ENCODE assay signal across 25 cellular contexts in genomic region chr17:18213666-18214270, GRCh38. TPM values are rescaled to one million over a fixed set of nuclear protein-coding genes. Genes with fewer than 3 reads are reported as not detected.
DNase-seq lines count a peak whose midpoint lies in the region; ATAC-seq, FAIRE-seq and TF ChIP-seq lines count a peak whose summit lies in the region.
"Had no signal": no experiment of that assay in that cellular context is flagged by ENCODE, and none has a peak within 500 bp of the region (broad histone marks: within the 10 kb centered on the region; RNA-seq: fewer than 3 reads in every experiment).

No MANE protein-coding gene starts in this region.

- no peak for TF ChIP-seq RAD21 in HepG2 (CRISPR knock-in tag; IDR thresholded peaks at IDR 0.05)

- CTCF ChIA-PET in HepG2 (lab: Yijun Ruan, JAX; ENCODE audit: low intra/inter-chr PET ratio, low total read pairs), result no interaction called here

- H3K9me3 ChIP-seq in HepG2 (ENCODE audit: low read length) (no peaks in the 10 kb centered on the region), right lobe of liver (no peaks in the 10 kb centered on the region), mesodermal cell (ENCODE audit: control insufficient read depth, low read length) (no peaks in the 10 kb centered on the region)
- H3K9me3 ChIP-seq: BLaER1 treated with 17β-estradiol and CSF1 and Interleukin-3, amounts not matched to agents 10 nM and 100 nM; Caco-2; HAP-1; SK-N-SH had no signal

- FAIRE-seq in HepG2 (lab: Jason Lieb, UNC), result no peak
- FAIRE-seq: GM18507 had no signal

- POLR2A ChIA-PET in HepG2 (lab: Yijun Ruan, JAX), result interaction anchor here (0.6 kb wide), 2 partner anchors 11 kb away, joined by 3 read pairs; no protein-coding TSS in a partner anchor

- TF ChIP-seq EP300 in HepG2 (IDR thresholded peaks at IDR 0.05; ENCODE audit: low read depth in 2 of 2, low read length in 2 of 2) (no peak), HepG2 (CRISPR knock-in tag; IDR thresholded peaks at IDR 0.05; ENCODE audit: borderline replicate concordance) (no peak)

- H2AFZ ChIP-seq in HepG2 (ENCODE audit: low read length), result no peak overlapping the region
- H2AFZ ChIP-seq: GM23338, PC-9 had no signal

- H3K27me3 ChIP-seq in HepG2 (ENCODE audit: control insufficient read depth in 1 of 2, insufficient read depth in 2 of 2, low read length in 2 of 2) (no peaks in the 10 kb centered on the region), right lobe of liver (no peaks in the 10 kb centered on the region)
- H3K27me3 ChIP-seq: BLaER1 treated with 17β-estradiol and CSF1 and Interleukin-3, amounts not matched to agents 10 nM and 100 nM had no signal

- 37% methylated on average over 7 of the region's 7 CpGs for WGBS in HepG2 (ENCODE audit: low lambda C conversion rate)
- WGBS in right lobe of liver (ENCODE audit: insufficient coverage, low coverage, low lambda C conversion rate, missing lambda C conversion rate), result 80% methylated on average over 6 of the region's 7 CpGs
- 77 to 91% methylated on average over 5 to 6 of the region's 7 CpGs for WGBS in mesodermal cell (ENCODE audit: insufficient coverage in 2 of 2), 2 experiments

- TF ChIP-seq POLR2A in HepG2 (IDR thresholded peaks at IDR 0.05; ENCODE audit: insufficient read depth in 1 of 2, low read depth in 2 of 2, low read length in 2 of 2), result no peak
- TF ChIP-seq POLR2A in right lobe of liver (IDR thresholded peaks at IDR 0.05), result no peak

- no peak overlapping the region for H3K9ac ChIP-seq in HepG2 (ENCODE audit: insufficient read depth, low read depth, low read length)
- H3K9ac ChIP-seq: BLaER1 treated with 17β-estradiol and CSF1 and Interleukin-3, amounts not matched to agents 10 nM and 100 nM; SK-N-SH had no signal

- H4K20me1 ChIP-seq in HepG2 (ENCODE audit: insufficient read depth, low read length), result no peaks in the 10 kb centered on the region

- H3K4me1 ChIP-seq in HepG2 (ENCODE audit: insufficient read depth, low read length) (0 out of 2 replicates have a peak, but pooled peaks cover 8% of the 10 kb centered on the region), right lobe of liver (no peaks in the 10 kb centered on the region), mesodermal cell (ENCODE audit: control insufficient read depth, insufficient read depth, low read length, poor library complexity, severe bottlenecking) (no peaks in the 10 kb centered on the region)
- H3K4me1 ChIP-seq: BLaER1 treated with 17β-estradiol and CSF1 and Interleukin-3, amounts not matched to agents 10 nM and 100 nM; Caco-2; HAP-1 had no signal

- H3K36me3 ChIP-seq in HepG2 (replicated peaks in 1 of 2; ENCODE audit: control insufficient read depth in 1 of 2, insufficient read depth in 2 of 2, low read length in 2 of 2) (peaks cover 9 to 14% of the 10 kb centered on the region in 2 experiments; a peak in 4 of 5 replicates), right lobe of liver (peaks cover 0 to 14% (median 9%) of the 10 kb centered on the region in 4 donors), mesodermal cell (ENCODE audit: control insufficient read depth, insufficient read depth, low read length) (peaks cover 24% of the 10 kb centered on the region)

- no peak for TF ChIP-seq CTCF in HepG2 (CRISPR knock-in tag; IDR thresholded peaks at IDR 0.05)
- TF ChIP-seq CTCF in right lobe of liver (IDR thresholded peaks at IDR 0.05), result no peak
- no peak for TF ChIP-seq CTCF in GM20000 (IDR thresholded peaks at IDR 0.05; ENCODE audit: extremely low read depth, missing control alignments)

- intact Hi-C loops in HepG2 (cut with micrococcal nuclease; ENCODE audit: unreplicated experiment) (no loop called here), right lobe of liver (cut with DNase I) (no loop called here)

- H3K4me3 ChIP-seq in HepG2 (replicated peaks in 1 of 3; ENCODE audit: insufficient read depth in 1 of 3, low read depth in 2 of 3, low read length in 3 of 3) (no peak overlapping the region), right lobe of liver (no peak overlapping the region), mesodermal cell (ENCODE audit: extremely low read depth, insufficient read depth, low read length, poor library complexity, severe bottlenecking) (no peak overlapping the region)
- H3K4me3 ChIP-seq: BLaER1 treated with 17β-estradiol and CSF1 and Interleukin-3, amounts not matched to agents 10 nM and 100 nM; GM23338; HAP-1; PC-9 had no signal

- no peak for ATAC-seq in HepG2
- ATAC-seq in right lobe of liver, result no peak
- ATAC-seq: GM23338 had no signal

- BruUV-seq in HepG2 (replicated peaks; lab: Mats Ljungman, UMichigan), result no TSS peak

- H3K4me2 ChIP-seq in HepG2 (ENCODE audit: low read depth, low read length), result peak overlapping the region; percentile 12; the same call in 1 of the 2 replicates
- H3K4me2 ChIP-seq: BLaER1 treated with 17β-estradiol and CSF1 and Interleukin-3, amounts not matched to agents 10 nM and 100 nM; GM23338; PC-9; SK-N-SH had no signal

- no peak overlapping the region for H3K27ac ChIP-seq in HepG2 (ENCODE audit: extremely low read length, insufficient read depth, low read length)
- no peak overlapping the region for H3K27ac ChIP-seq in right lobe of liver
- H3K27ac ChIP-seq in mesodermal cell (ENCODE audit: low read depth, low read length, severe bottlenecking), result peak overlapping the region; percentile 10
- H3K27ac ChIP-seq: 22Rv1; BLaER1 treated with 17β-estradiol and CSF1 and Interleukin-3, amounts not matched to agents 10 nM and 100 nM; HL-60; PC-9 had no signal

- in situ Hi-C loops in HepG2 (cut with HindIII; ENCODE audit: extremely low pct_ligation_motif_present, low pct_unique_long_range_greater_than_20kb), result no loop called here

- no peaks in the 10 kb centered on the region for H3K79me2 ChIP-seq in HepG2 (ENCODE audit: insufficient read depth, low read length)

- DNase-seq in DMS53 (lab: John Stamatoyannopoulos, UW), result peak; percentile 19
- DNase-seq in DMS53 treated with DMSO at 0.1 percent for 48 hours (lab: John Stamatoyannopoulos, UW; ENCODE audit: unreplicated experiment), result no peak
- DNase-seq in HepG2 (ENCODE audit: low spot score), result no peak
- DNase-seq in right lobe of liver, result no peak
- no peak for DNase-seq in GM20000 (ENCODE audit: low spot score)
- no peak for DNase-seq in NCI-H345 (lab: John Stamatoyannopoulos, UW)
- no peak for DNase-seq in stimulated activated CD4-positive, alpha-beta T cell treated with anti-CD3 and anti-CD28 coated beads, Interleukin-4, amount 100 ng/mL, for 24 hours
- DNase-seq: Caco-2; CD4-positive, alpha-beta memory T cell; DMS 273 treated with DMSO at 0.1 percent for 48 hours; NCI-H1417; NCI-H1694 treated with DMSO at 0.1 percent for 48 hours; NCI-H2107; NCI-H69; PC-9; RPMI8226; SIG-M5; SK-N-SH had no signal

RNA-seq across cellular contexts. Expression of gene LLGL1, which starts 11.7 kb away (rescaled TPM):
- total RNA-seq in HepG2 (2016; rRNA removed; fragmentation: Illumina TruSeq; extraction: Trizol), result 15.3 and 19.7 TPM in 2 replicates
- 2.3 and 2.6 TPM in 2 replicates for total RNA-seq in HepG2 (2016; cell fraction: cytosol; rRNA removed; fragmentation: Illumina TruSeq; extraction: Trizol; ENCODE audit: low read depth)
- total RNA-seq in HepG2 (2016; cell fraction: insoluble cytoplasmic fraction; rRNA removed; fragmentation: Illumina TruSeq; extraction: Trizol), result 15.3 and 17.1 TPM in 2 replicates
- 8.6 and 9.8 TPM in 2 replicates for total RNA-seq in HepG2 (2016; cell fraction: membrane; rRNA removed; fragmentation: Illumina TruSeq; extraction: Trizol)
- 8.6 and 10.2 TPM in 2 replicates for total RNA-seq in HepG2 (2016; cell fraction: nucleus; rRNA removed; fragmentation: Illumina TruSeq; extraction: Trizol)
- 15.0 and 18.8 TPM in 2 replicates for polyA plus RNA-seq in HepG2 (2011; rRNA removed)
- 10.4 and 17.8 TPM in 2 replicates for polyA plus RNA-seq in HepG2 (2011; cell fraction: cytosol; rRNA removed)
- polyA plus RNA-seq in HepG2 (2011; cell fraction: nucleus; rRNA removed), result 32.9 and 37.7 TPM in 2 replicates
- polyA plus RNA-seq in HepG2 (2012), result 7.1 and 9.0 TPM in 2 replicates
- 1.6 and 1.8 TPM in 2 replicates for polyA plus RNA-seq in HepG2 (2016; cell fraction: cytosol; fragmentation: Illumina TruSeq; extraction: Trizol; ENCODE audit: low read depth)
- 13.7 and 17.7 TPM in 2 replicates for polyA plus RNA-seq in HepG2 (2016; cell fraction: insoluble cytoplasmic fraction; fragmentation: Illumina TruSeq; extraction: Trizol; ENCODE audit: low read depth)
- 5.4 and 6.6 TPM in 2 replicates for polyA plus RNA-seq in HepG2 (2016; cell fraction: membrane; fragmentation: Illumina TruSeq; extraction: Trizol; ENCODE audit: low read depth)
- 15.0 and 16.9 TPM in 2 replicates for polyA plus RNA-seq in HepG2 (2016; cell fraction: nucleus; fragmentation: Illumina TruSeq; extraction: Trizol; ENCODE audit: insufficient read depth, low read depth)
- polyA minus RNA-seq in HepG2 (2011; rRNA and poly(A)+ RNA removed; ENCODE audit: low replicate concordance), result 19.0 and 51.1 TPM in 2 replicates
- 11.7 and 14.3 TPM in 2 replicates for polyA minus RNA-seq in HepG2 (2011; cell fraction: cytosol; rRNA and poly(A)+ RNA removed)
- polyA minus RNA-seq in HepG2 (2011; cell fraction: nucleus; rRNA and poly(A)+ RNA removed), result 8.6 and 10.4 TPM in 2 replicates
- 1 to 10 TPM; 2.0 to 8.6 (median 2.8) TPM for total RNA-seq in right lobe of liver
- 64.1 TPM for polyA plus RNA-seq in mesodermal cell (2013, experiment 1 of 2)
- polyA plus RNA-seq in mesodermal cell (2013, experiment 2 of 2), result 52.4 TPM

RNA-seq across cellular contexts. Expression of gene ALKBH5, which starts 30.1 kb away (rescaled TPM):
- 68.9 and 77.9 TPM in 2 replicates for total RNA-seq in HepG2 (2016; rRNA removed; fragmentation: Illumina TruSeq; extraction: Trizol)
- total RNA-seq in HepG2 (2016; cell fraction: cytosol; rRNA removed; fragmentation: Illumina TruSeq; extraction: Trizol; ENCODE audit: low read depth), result 33.0 and 40.4 TPM in 2 replicates
- total RNA-seq in HepG2 (2016; cell fraction: insoluble cytoplasmic fraction; rRNA removed; fragmentation: Illumina TruSeq; extraction: Trizol), result 67.3 and 68.1 TPM in 2 replicates
- 116 and 133 TPM in 2 replicates for total RNA-seq in HepG2 (2016; cell fraction: membrane; rRNA removed; fragmentation: Illumina TruSeq; extraction: Trizol)
- total RNA-seq in HepG2 (2016; cell fraction: nucleus; rRNA removed; fragmentation: Illumina TruSeq; extraction: Trizol), result 33.2 and 35.5 TPM in 2 replicates
- 76.9 and 81.4 TPM in 2 replicates for polyA plus RNA-seq in HepG2 (2011; rRNA removed)
- polyA plus RNA-seq in HepG2 (2011; cell fraction: cytosol; rRNA removed), result 86.0 TPM in 2 replicates
- polyA plus RNA-seq in HepG2 (2011; cell fraction: nucleus; rRNA removed), result 33.7 and 38.7 TPM in 2 replicates
- polyA plus RNA-seq in HepG2 (2012), result 40.0 and 40.1 TPM in 2 replicates
- 28.2 and 39.0 TPM in 2 replicates for polyA plus RNA-seq in HepG2 (2016; cell fraction: cytosol; fragmentation: Illumina TruSeq; extraction: Trizol; ENCODE audit: low read depth)
- polyA plus RNA-seq in HepG2 (2016; cell fraction: insoluble cytoplasmic fraction; fragmentation: Illumina TruSeq; extraction: Trizol; ENCODE audit: low read depth), result 72.9 and 78.4 TPM in 2 replicates
- 87.0 and 103 TPM in 2 replicates for polyA plus RNA-seq in HepG2 (2016; cell fraction: membrane; fragmentation: Illumina TruSeq; extraction: Trizol; ENCODE audit: low read depth)
- polyA plus RNA-seq in HepG2 (2016; cell fraction: nucleus; fragmentation: Illumina TruSeq; extraction: Trizol; ENCODE audit: insufficient read depth, low read depth), result 49.9 and 55.5 TPM in 2 replicates
- polyA minus RNA-seq in HepG2 (2011; rRNA and poly(A)+ RNA removed; ENCODE audit: low replicate concordance), result 171 and 230 TPM in 2 replicates
- 93.0 and 100 TPM in 2 replicates for polyA minus RNA-seq in HepG2 (2011; cell fraction: cytosol; rRNA and poly(A)+ RNA removed)
- polyA minus RNA-seq in HepG2 (2011; cell fraction: nucleus; rRNA and poly(A)+ RNA removed), result 24.7 and 35.2 TPM in 2 replicates
- total RNA-seq in right lobe of liver, result 10 to 100 TPM; 57.5 to 71.8 (median 66.1) TPM
- polyA plus RNA-seq in mesodermal cell (2013, experiment 1 of 2), result 43.3 TPM
- polyA plus RNA-seq in mesodermal cell (2013, experiment 2 of 2), result 39.0 TPM

RNA-seq across cellular contexts. Expression of gene FLII, which starts 44.8 kb away (rescaled TPM):
- total RNA-seq in HepG2 (2016; rRNA removed; fragmentation: Illumina TruSeq; extraction: Trizol), result 130 and 135 TPM in 2 replicates
- total RNA-seq in HepG2 (2016; cell fraction: cytosol; rRNA removed; fragmentation: Illumina TruSeq; extraction: Trizol; ENCODE audit: low read depth), result 20.5 and 23.1 TPM in 2 replicates
- 123 and 124 TPM in 2 replicates for total RNA-seq in HepG2 (2016; cell fraction: insoluble cytoplasmic fraction; rRNA removed; fragmentation: Illumina TruSeq; extraction: Trizol)
- total RNA-seq in HepG2 (2016; cell fraction: membrane; rRNA removed; fragmentation: Illumina TruSeq; extraction: Trizol), result 56.6 and 58.5 TPM in 2 replicates
- 79.3 and 83.0 TPM in 2 replicates for total RNA-seq in HepG2 (2016; cell fraction: nucleus; rRNA removed; fragmentation: Illumina TruSeq; extraction: Trizol)
- polyA plus RNA-seq in HepG2 (2011; rRNA removed), result 303 and 324 TPM in 2 replicates
- 189 and 265 TPM in 2 replicates for polyA plus RNA-seq in HepG2 (2011; cell fraction: cytosol; rRNA removed)
- 685 and 845 TPM in 2 replicates for polyA plus RNA-seq in HepG2 (2011; cell fraction: nucleus; rRNA removed)
- polyA plus RNA-seq in HepG2 (2012), result 108 and 130 TPM in 2 replicates
- 15.6 and 17.4 TPM in 2 replicates for polyA plus RNA-seq in HepG2 (2016; cell fraction: cytosol; fragmentation: Illumina TruSeq; extraction: Trizol; ENCODE audit: low read depth)
- 140 and 172 TPM in 2 replicates for polyA plus RNA-seq in HepG2 (2016; cell fraction: insoluble cytoplasmic fraction; fragmentation: Illumina TruSeq; extraction: Trizol; ENCODE audit: low read depth)
- 37.0 and 39.8 TPM in 2 replicates for polyA plus RNA-seq in HepG2 (2016; cell fraction: membrane; fragmentation: Illumina TruSeq; extraction: Trizol; ENCODE audit: low read depth)
- polyA plus RNA-seq in HepG2 (2016; cell fraction: nucleus; fragmentation: Illumina TruSeq; extraction: Trizol; ENCODE audit: insufficient read depth, low read depth), result 198 and 202 TPM in 2 replicates
- 413 and 442 TPM in 2 replicates for polyA minus RNA-seq in HepG2 (2011; rRNA and poly(A)+ RNA removed; ENCODE audit: low replicate concordance)
- 159 and 175 TPM in 2 replicates for polyA minus RNA-seq in HepG2 (2011; cell fraction: cytosol; rRNA and poly(A)+ RNA removed)
- polyA minus RNA-seq in HepG2 (2011; cell fraction: nucleus; rRNA and poly(A)+ RNA removed), result 95.7 and 108 TPM in 2 replicates
- total RNA-seq in right lobe of liver, result 100 to 1,000 TPM in 4 of 6 experiments, 10 to 100 TPM in 2; 89.0 to 171 (median 116) TPM
- polyA plus RNA-seq in mesodermal cell (2013, experiment 1 of 2), result 259 TPM
- 229 TPM for polyA plus RNA-seq in mesodermal cell (2013, experiment 2 of 2)

RNA-seq across cellular contexts. Expression of gene MIEF2, which starts 46.7 kb away (rescaled TPM):
- total RNA-seq in HepG2 (2016; rRNA removed; fragmentation: Illumina TruSeq; extraction: Trizol) (8.0 and 8.2 TPM in 2 replicates), right lobe of liver (10 to 100 TPM in 1 of 6 experiments, 1 to 10 TPM in 5; 5.9 to 10.6 (median 7.1) TPM)
- 1.4 and 1.9 TPM in 2 replicates for total RNA-seq in HepG2 (2016; cell fraction: cytosol; rRNA removed; fragmentation: Illumina TruSeq; extraction: Trizol; ENCODE audit: low read depth)
- 6.8 and 9.6 TPM in 2 replicates for total RNA-seq in HepG2 (2016; cell fraction: insoluble cytoplasmic fraction; rRNA removed; fragmentation: Illumina TruSeq; extraction: Trizol)
- total RNA-seq in HepG2 (2016; cell fraction: membrane; rRNA removed; fragmentation: Illumina TruSeq; extraction: Trizol), result 2.5 and 2.9 TPM in 2 replicates
- 11.8 and 12.5 TPM in 2 replicates for total RNA-seq in HepG2 (2016; cell fraction: nucleus; rRNA removed; fragmentation: Illumina TruSeq; extraction: Trizol)
- 6.0 and 9.5 TPM in 2 replicates for polyA plus RNA-seq in HepG2 (2011; rRNA removed)
- polyA plus RNA-seq in HepG2 (2011; cell fraction: cytosol; rRNA removed), result 10.8 and 16.3 TPM in 2 replicates
- 40.2 and 48.1 TPM in 2 replicates for polyA plus RNA-seq in HepG2 (2011; cell fraction: nucleus; rRNA removed)
- 4.3 and 5.9 TPM in 2 replicates for polyA plus RNA-seq in HepG2 (2012)
- 0.40 and 0.46 TPM in 2 replicates for polyA plus RNA-seq in HepG2 (2016; cell fraction: cytosol; fragmentation: Illumina TruSeq; extraction: Trizol; ENCODE audit: low read depth)
- polyA plus RNA-seq in HepG2 (2016; cell fraction: insoluble cytoplasmic fraction; fragmentation: Illumina TruSeq; extraction: Trizol; ENCODE audit: low read depth), result 3.5 and 3.7 TPM in 2 replicates
- polyA plus RNA-seq in HepG2 (2016; cell fraction: membrane; fragmentation: Illumina TruSeq; extraction: Trizol; ENCODE audit: low read depth), result 1.1 and 1.2 TPM in 2 replicates
- polyA plus RNA-seq in HepG2 (2016; cell fraction: nucleus; fragmentation: Illumina TruSeq; extraction: Trizol; ENCODE audit: insufficient read depth, low read depth), result 8.4 and 11.9 TPM in 2 replicates
- polyA minus RNA-seq in HepG2 (2011; rRNA and poly(A)+ RNA removed; ENCODE audit: low replicate concordance), result 12.7 and 29.1 TPM in 2 replicates
- 7.4 and 9.1 TPM in 2 replicates for polyA minus RNA-seq in HepG2 (2011; cell fraction: cytosol; rRNA and poly(A)+ RNA removed)
- 18.0 and 20.5 TPM in 2 replicates for polyA minus RNA-seq in HepG2 (2011; cell fraction: nucleus; rRNA and poly(A)+ RNA removed)
- polyA plus RNA-seq in mesodermal cell (2013, experiment 1 of 2), result 9.3 TPM
- polyA plus RNA-seq in mesodermal cell (2013, experiment 2 of 2), result 7.2 TPM
